ENCODE assay signal across 9 cellular contexts in the genomic region with DNA sequence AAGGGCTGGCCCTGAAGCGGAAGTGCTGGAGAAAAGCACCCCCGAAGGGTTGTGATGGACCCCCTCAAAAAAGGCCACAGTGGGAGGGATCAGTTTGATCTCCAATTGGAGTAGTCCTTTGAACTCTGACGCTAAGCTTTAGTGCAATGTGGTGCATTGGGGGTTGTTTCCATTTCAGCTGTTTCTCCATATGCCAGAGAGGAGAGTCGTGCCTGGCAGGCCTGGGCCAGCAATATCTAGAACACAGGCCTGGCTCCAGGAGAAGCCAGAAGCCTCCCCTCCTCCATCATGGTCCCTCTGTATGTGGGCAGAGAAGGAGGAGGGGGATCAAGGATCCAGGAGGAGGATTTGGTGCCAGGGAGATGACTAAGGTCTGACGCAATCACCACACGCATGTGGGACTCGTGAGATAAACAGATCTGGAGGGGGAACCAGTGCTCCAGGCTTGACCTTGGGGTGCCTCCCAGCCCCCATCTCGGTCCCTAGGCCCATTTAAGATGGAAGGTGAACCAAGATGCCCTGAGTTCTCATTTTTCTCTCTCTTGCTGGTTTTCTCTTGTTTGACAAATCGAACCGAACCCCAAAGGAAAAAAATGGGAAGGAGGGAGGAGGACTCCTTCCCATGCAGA.
DNase-seq lines count a peak whose midpoint lies in the region; ATAC-seq and TF ChIP-seq lines count a peak whose summit lies in the region.
"Had no signal": no experiment of that assay in that cellular context is flagged by ENCODE, and none has a peak within 500 bp of the region (broad histone marks: within the 10 kb centered on the region; RNA-seq: fewer than 3 reads in every experiment).

No MANE protein-coding gene starts in this region.

- 61% methylated on average over 10 of the region's 10 CpGs for WGBS in SK-N-SH (ENCODE audit: low lambda C conversion rate)

- peaks cover 4% of the 10 kb centered on the region for H3F3A ChIP-seq in SK-N-SH (replicated peaks; ENCODE audit: insufficient read depth)

- no peak overlapping the region for H2AFZ ChIP-seq in SK-N-SH (ENCODE audit: low read depth)

- no peak for ATAC-seq in GM19395 (IDR thresholded peaks at IDR 0.05; ENCODE audit: unreplicated experiment)

- no peaks in the 10 kb centered on the region for H3K79me2 ChIP-seq in SK-N-SH (ENCODE audit: insufficient read depth)

- H3K4me3 ChIP-seq in BLaER1, result no peak overlapping the region
- no peak overlapping the region for H3K4me3 ChIP-seq in MG63
- H3K4me3 ChIP-seq in choroid plexus epithelial cell (ENCODE audit: low read depth, low read length), result no peak overlapping the region
- H3K4me3 ChIP-seq in SK-N-SH (ENCODE audit: low read depth in 2 of 2, low read length in 1 of 2), result no peak overlapping the region

- peaks cover 36% of the 10 kb centered on the region for H3K4me1 ChIP-seq in BLaER1
- no peaks in the 10 kb centered on the region for H3K4me1 ChIP-seq in SK-N-SH (ENCODE audit: control insufficient read depth in 1 of 2, insufficient read depth in 2 of 2, low read depth in 1 of 2, low read length in 1 of 2)

- TF ChIP-seq EP300 in SK-N-SH (IDR thresholded peaks at IDR 0.05; ENCODE audit: borderline replicate concordance in 1 of 2, low read depth in 1 of 2, low read length in 1 of 2), result no peak

- H3K27ac ChIP-seq in BLaER1 (peak overlapping the region; percentile 42; the same call in 1 of the 2 replicates), SK-N-SH (ENCODE audit: low read depth in 2 of 2, low read length in 1 of 2) (no peak overlapping the region)

- no peaks in the 10 kb centered on the region for H3K36me3 ChIP-seq in BLaER1
- H3K36me3 ChIP-seq in MG63, result no peaks in the 10 kb centered on the region
- no peaks in the 10 kb centered on the region for H3K36me3 ChIP-seq in SK-N-SH (replicated peaks in 1 of 2; ENCODE audit: control insufficient read depth in 1 of 2, insufficient read depth in 2 of 2, low read length in 1 of 2)

- H3K4me2 ChIP-seq in BLaER1 (peak overlapping the region; percentile 63), SK-N-SH (no peak overlapping the region)

- no peaks in the 10 kb centered on the region for H3K27me3 ChIP-seq in BLaER1
- H3K27me3 ChIP-seq in MG63, result no peaks in the 10 kb centered on the region
- H3K27me3 ChIP-seq in SK-N-SH (ENCODE audit: insufficient read depth), result no peaks in the 10 kb centered on the region

- H3K9ac ChIP-seq in BLaER1, result no peak overlapping the region
- H3K9ac ChIP-seq in SK-N-SH, result no peak overlapping the region

- CTCF ChIA-PET in SK-N-SH (lab: Yijun Ruan, JAX), result interaction anchor here (1.0 kb wide), 1 partner anchor 91 kb away, joined by 3 read pairs; no protein-coding TSS in a partner anchor

- no peaks in the 10 kb centered on the region for H3K9me2 ChIP-seq in SK-N-SH

- TF ChIP-seq RAD21 in SK-N-SH (IDR thresholded peaks at IDR 0.05; ENCODE audit: low read length), result no peak

- H4K20me1 ChIP-seq in BLaER1 (no peaks in the 10 kb centered on the region), SK-N-SH (ENCODE audit: insufficient read depth) (no peaks in the 10 kb centered on the region)

- POLR2A ChIA-PET in SK-N-SH (lab: Yijun Ruan, JAX), result no interaction called here

- DNase-seq in MG63 (peak; percentile 75), choroid plexus epithelial cell (ENCODE audit: low read depth) (peak; percentile 53), myocyte (ENCODE audit: low read depth) (peak; percentile 27), DMS79 treated with DMSO at 0.1 percent for 48 hours (lab: John Stamatoyannopoulos, UW) (no peak), SK-N-SH (no peak), cerebellar cortex (ENCODE audit: low spot score) (no peak)
- DNase-seq: caudate nucleus had no signal

- H3K9me3 ChIP-seq in BLaER1 (peaks cover 11% of the 10 kb centered on the region), MG63 (no peaks in the 10 kb centered on the region), SK-N-SH (no peaks in the 10 kb centered on the region)

- TF ChIP-seq CTCF in choroid plexus epithelial cell (conservative IDR thresholded peaks at IDR 0.05; ENCODE audit: low read depth, low read length) (no peak), SK-N-SH (IDR thresholded peaks at IDR 0.05) (no peak)

TF ChIP-seq in SK-N-SH, 30 proteins besides CTCF, POLR2A, EP300 and RAD21:
- no peak for TF ChIP-seq SIN3A (IDR thresholded peaks at IDR 0.05; ENCODE audit: borderline replicate concordance, low read depth, low read length)
- TF ChIP-seq MEF2A (IDR thresholded peaks at IDR 0.05; ENCODE audit: borderline replicate concordance, low read depth), result no peak
- no peak for TF ChIP-seq TCF12 (IDR thresholded peaks at IDR 0.05)
- TF ChIP-seq REST (IDR thresholded peaks at IDR 0.05; ENCODE audit: low read depth, low read length), result no peak
- no peak for TF ChIP-seq GABPA (IDR thresholded peaks at IDR 0.05; ENCODE audit: low read depth)
- no peak for TF ChIP-seq NRF1 (IDR thresholded peaks at IDR 0.05; ENCODE audit: low read depth, low read length)
- TF ChIP-seq EZH2phosphoT487 (IDR thresholded peaks at IDR 0.05; ENCODE audit: borderline replicate concordance, low read depth), result no peak
- TF ChIP-seq, protein P1, sequence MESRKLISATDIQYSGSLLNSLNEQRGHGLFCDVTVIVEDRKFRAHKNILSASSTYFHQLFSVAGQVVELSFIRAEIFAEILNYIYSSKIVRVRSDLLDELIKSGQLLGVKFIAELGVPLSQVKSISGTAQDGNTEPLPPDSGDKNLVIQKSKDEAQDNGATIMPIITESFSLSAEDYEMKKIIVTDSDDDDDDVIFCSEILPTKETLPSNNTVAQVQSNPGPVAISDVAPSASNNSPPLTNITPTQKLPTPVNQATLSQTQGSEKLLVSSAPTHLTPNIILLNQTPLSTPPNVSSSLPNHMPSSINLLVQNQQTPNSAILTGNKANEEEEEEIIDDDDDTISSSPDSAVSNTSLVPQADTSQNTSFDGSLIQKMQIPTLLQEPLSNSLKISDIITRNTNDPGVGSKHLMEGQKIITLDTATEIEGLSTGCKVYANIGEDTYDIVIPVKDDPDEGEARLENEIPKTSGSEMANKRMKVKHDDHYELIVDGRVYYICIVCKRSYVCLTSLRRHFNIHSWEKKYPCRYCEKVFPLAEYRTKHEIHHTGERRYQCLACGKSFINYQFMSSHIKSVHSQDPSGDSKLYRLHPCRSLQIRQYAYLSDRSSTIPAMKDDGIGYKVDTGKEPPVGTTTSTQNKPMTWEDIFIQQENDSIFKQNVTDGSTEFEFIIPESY (IDR thresholded peaks at IDR 0.05; ENCODE audit: borderline replicate concordance, low read depth), result no peak
- no peak for TF ChIP-seq FOXM1 (IDR thresholded peaks at IDR 0.05; ENCODE audit: low read depth)
- no peak for TF ChIP-seq RCOR1 (IDR thresholded peaks at IDR 0.05; ENCODE audit: low read length)
- no peak for TF ChIP-seq JUND (IDR thresholded peaks at IDR 0.05)
- TF ChIP-seq MXI1 (IDR thresholded peaks at IDR 0.05; ENCODE audit: low read depth, low read length), result no peak

Comparison
In these comparisons a context has a peak if more than half of its experiments do, and no peak if none do; other contexts are left out.
1. DNase-seq: peak in MG63 (single experiment), choroid plexus epithelial cell (single experiment) and myocyte (single experiment); none in DMS79 treated with DMSO at 0.1 percent for 48 hours (single experiment), SK-N-SH (single experiment) and cerebellar cortex (single experiment).